ENCODE assay signal across 23 cellular contexts in the genomic region with DNA sequence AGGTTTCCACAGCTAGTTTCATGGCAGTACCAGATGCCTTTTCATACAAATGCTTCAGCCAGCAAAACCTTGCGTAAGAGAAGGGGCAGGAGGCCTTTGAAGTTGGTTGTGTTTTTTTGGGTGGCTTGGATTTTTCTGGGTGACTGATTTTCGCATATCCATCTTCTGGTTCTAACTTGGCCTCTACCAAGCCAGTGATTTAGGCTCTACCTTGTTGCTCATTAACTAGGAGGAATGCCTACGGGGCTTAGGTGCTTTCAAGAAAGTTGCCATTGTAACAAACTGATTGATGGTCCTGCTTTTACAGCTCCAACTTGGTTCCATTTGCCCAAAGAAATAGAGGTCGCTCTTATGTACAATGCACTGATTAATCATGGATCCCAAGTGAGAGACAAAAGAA.
"Had no signal": no experiment of that assay in that cellular context is flagged by ENCODE, and none has a peak within 500 bp of the region (broad histone marks: within the 10 kb centered on the region; RNA-seq: fewer than 3 reads in every experiment).

No MANE protein-coding gene starts in this region.

- H3K36me3 ChIP-seq: prostate gland, right atrium auricular region, thoracic aorta, upper lobe of right lung had no signal

- H3K4me3 ChIP-seq: prostate gland, right atrium auricular region, thoracic aorta, upper lobe of right lung had no signal

- H3K27ac ChIP-seq: prostate gland, right atrium auricular region, thoracic aorta, upper lobe of right lung had no signal

- ATAC-seq: activated T-cell treated with anti-CD3 and anti-CD28 coated beads, Interleukin-2, amount 50 U/mL, for 4 hours; natural killer cell; T-cell; upper lobe of right lung had no signal

- H3K27me3 ChIP-seq: right atrium auricular region, upper lobe of right lung had no signal

- DNase-seq: activated CD4-positive, alpha-beta T cell treated with anti-CD3 and anti-CD28 coated beads for 1 hour; activated CD8-positive, alpha-beta memory T cell treated with anti-CD3 and anti-CD28 coated beads for 24 hours; activated CD8-positive, alpha-beta memory T cell treated with anti-CD3 and anti-CD28 coated beads, Interleukin-2, amount 50 U/mL, for 4 hours; activated naive CD4-positive, alpha-beta T cell treated with anti-CD3 and anti-CD28 coated beads for 36 hours; activated naive CD8-positive, alpha-beta T cell treated with anti-CD3 and anti-CD28 coated beads, Interleukin-2, amount 10 ng/mL, durations not matched to agents 7 days and 5 days; activated T-cell treated with anti-CD3 and anti-CD28 coated beads, Interleukin-2, amount 50 U/mL, for 4 hours; amniotic stem cell; cerebellar nuclear complex; cortex of kidney; endodermal cell; foreskin fibroblast; midbrain; natural killer cell; stimulated activated CD4-positive, alpha-beta T cell treated with anti-CD3 and anti-CD28 coated beads, Interleukin-4, amount 100 ng/mL, for 24 hours; stimulated activated naive CD4-positive, alpha-beta T cell treated with Interleukin-2 at 50 U/mL for 16 hours; T-cell; upper lobe of right lung had no signal

- H3K9me3 Mint-ChIP-seq: activated naive CD4-positive, alpha-beta T cell treated with anti-CD3 and anti-CD28 coated beads for 36 hours; activated naive CD8-positive, alpha-beta T cell treated with anti-CD3 and anti-CD28 coated beads, Interleukin-2, amount 10 ng/mL, durations not matched to agents 7 days and 5 days; activated T-cell treated with anti-CD3 and anti-CD28 coated beads, Interleukin-2, amount 50 U/mL, for 4 hours; activated T-helper 2 cell treated with anti-CD3 and anti-CD28 coated beads, Interferon-gamma antibody, Interleukin-2, Interleukin-4, amounts not matched to agents 10 μg/mL and 5 μg/mL and 100 μg/mL, durations not matched to agents 14 hours and 24 hours and 36 hours; endodermal cell; natural killer cell; T-cell had no signal

- FAIRE-seq: bronchial epithelial cell, keratinocyte had no signal

- H3K9me3 ChIP-seq: prostate gland, right atrium auricular region, thoracic aorta, upper lobe of right lung had no signal

- H3K36me3 Mint-ChIP-seq: activated naive CD8-positive, alpha-beta T cell treated with anti-CD3 and anti-CD28 coated beads, Interleukin-2, amount 10 ng/mL, durations not matched to agents 7 days and 5 days; natural killer cell; T-cell had no signal

- H3K4me1 Mint-ChIP-seq: activated naive CD8-positive, alpha-beta T cell treated with anti-CD3 and anti-CD28 coated beads, Interleukin-2, amount 10 ng/mL, durations not matched to agents 7 days and 5 days; natural killer cell; T-cell had no signal

- H3K27ac Mint-ChIP-seq: activated naive CD4-positive, alpha-beta T cell treated with anti-CD3 and anti-CD28 coated beads for 36 hours; activated naive CD8-positive, alpha-beta T cell treated with anti-CD3 and anti-CD28 coated beads, Interleukin-2, amount 10 ng/mL, durations not matched to agents 7 days and 5 days; activated T-helper 2 cell treated with anti-CD3 and anti-CD28 coated beads, Interferon-gamma antibody, Interleukin-2, Interleukin-4, amounts not matched to agents 10 μg/mL and 5 μg/mL and 100 μg/mL, durations not matched to agents 14 hours and 24 hours and 36 hours; endodermal cell; natural killer cell; T-cell had no signal

- H3K4me1 ChIP-seq: prostate gland, right atrium auricular region, upper lobe of right lung had no signal

- H3K27me3 Mint-ChIP-seq: activated naive CD8-positive, alpha-beta T cell treated with anti-CD3 and anti-CD28 coated beads, Interleukin-2, amount 10 ng/mL, durations not matched to agents 7 days and 5 days had no signal

- H3K4me3 Mint-ChIP-seq: activated naive CD4-positive, alpha-beta T cell treated with anti-CD3 and anti-CD28 coated beads for 36 hours; activated naive CD8-positive, alpha-beta T cell treated with anti-CD3 and anti-CD28 coated beads, Interleukin-2, amount 10 ng/mL, durations not matched to agents 7 days and 5 days; activated T-cell treated with anti-CD3 and anti-CD28 coated beads, Interleukin-2, amount 50 U/mL, for 4 hours; endodermal cell; natural killer cell; T-cell had no signal
